5 cellular contexts compared by ENCODE assay signal in genomic region chr13:52502277-52502676, GRCh38. TPM values are rescaled to one million over a fixed set of nuclear protein-coding genes. Genes with fewer than 3 reads are reported as not detected.
DNase-seq lines count a peak whose midpoint lies in the region; ATAC-seq, FAIRE-seq and TF ChIP-seq lines count a peak whose summit lies in the region.
"Not testable (repeated sequence)": the region's sequence is repeated elsewhere in the genome, so short reads cannot be mapped to it uniquely, and the experiment has no call there.

No MANE protein-coding gene starts in this region.

- TF ChIP-seq CTCF in HEK293 (tag by site-specific recombination; IDR thresholded peaks at IDR 0.05); K562 (IDR thresholded peaks at IDR 0.05 in 2 of 3, conservative IDR thresholded peaks at IDR 0.05 in 1 of 3; ENCODE audit: insufficient read depth in 2 of 3, low read depth in 1 of 3, low read length in 3 of 3): not testable (repeated sequence)

- H3K4me2 ChIP-seq in K562 (ENCODE audit: insufficient read depth, low read length); mesendoderm (ENCODE audit: low read length): not testable (repeated sequence)

- intact Hi-C loops in K562 (cut with micrococcal nuclease) = not testable (repeated sequence)

- DNase-seq in ELF-1 (ENCODE audit: low read depth, low spot score) = peak; percentile 25
- not testable (repeated sequence) for DNase-seq in SK-N-MC (ENCODE audit: low read depth, low spot score); K562 (ENCODE audit: extremely low read depth in 1 of 4, low spot score in 3 of 4)
- peak; percentile 23 for DNase-seq in mesendoderm

- H3K36me3 ChIP-seq in HEK293 (ENCODE audit: control insufficient read depth in 2 of 2, insufficient read depth in 1 of 2, low read length in 2 of 2); SK-N-MC (ENCODE audit: insufficient read depth, low read length); K562 (ENCODE audit: control insufficient read depth, insufficient read depth, low read length); mesendoderm (ENCODE audit: control insufficient read depth, insufficient read depth, low read length): not testable (repeated sequence)

- not testable (repeated sequence) for H3K9me3 ChIP-seq in HEK293 (ENCODE audit: control insufficient read depth, insufficient read depth, low read depth, low read length); SK-N-MC (ENCODE audit: low read depth, low read length); K562 (replicated peaks; ENCODE audit: control insufficient read depth, insufficient read depth, low read depth, low read length)

- not testable (repeated sequence) for H2AK5ac ChIP-seq in mesendoderm (ENCODE audit: low read length)

- ATAC-seq in K562 = not testable (repeated sequence)

- not testable (repeated sequence) for H3K56ac ChIP-seq in mesendoderm (ENCODE audit: low read length)

- not testable (repeated sequence) for H4K5ac ChIP-seq in mesendoderm (ENCODE audit: low read length)

- H3K4me3 ChIP-seq in HEK293 (ENCODE audit: low read depth, low read length); SK-N-MC; K562; mesendoderm (ENCODE audit: low read length): not testable (repeated sequence)

- not testable (repeated sequence) for BruUV-seq in K562 (replicated peaks; lab: Mats Ljungman, UMichigan)

- H3K4ac ChIP-seq in mesendoderm (ENCODE audit: low read depth, low read length) = not testable (repeated sequence)

- not testable (repeated sequence) for TF ChIP-seq EP300 in K562 (IDR thresholded peaks at IDR 0.05; ENCODE audit: low read length)

- H2BK5ac ChIP-seq in mesendoderm (ENCODE audit: low read length) = not testable (repeated sequence)

- H2AFZ ChIP-seq in K562 (ENCODE audit: low read depth, low read length) = not testable (repeated sequence)

- not testable (repeated sequence) for TF ChIP-seq POLR2A in K562 (conservative IDR thresholded peaks at IDR 0.05)

- TF ChIP-seq RAD21 in K562 (CRISPR knock-in tag; conservative IDR thresholded peaks at IDR 0.05 in 1 of 2, IDR thresholded peaks at IDR 0.05 in 1 of 2) = not testable (repeated sequence)

- H3K79me2 ChIP-seq in K562 (ENCODE audit: control insufficient read depth, insufficient read depth, low read length); mesendoderm (ENCODE audit: control insufficient read depth, insufficient read depth, low read length): not testable (repeated sequence)

- not testable (repeated sequence) for H2BK120ac ChIP-seq in mesendoderm (ENCODE audit: low read depth, low read length)

- H3K4me1 ChIP-seq in HEK293 (ENCODE audit: control insufficient read depth, insufficient read depth, low read length); K562 (replicated peaks in 1 of 2; ENCODE audit: control insufficient read depth in 2 of 2, insufficient read depth in 2 of 2, low read length in 2 of 2); mesendoderm (ENCODE audit: control insufficient read depth, low read depth, low read length): not testable (repeated sequence)

- not testable (repeated sequence) for H3K9me1 ChIP-seq in K562 (ENCODE audit: control insufficient read depth, insufficient read depth, low read length)

- H3K18ac ChIP-seq in mesendoderm (ENCODE audit: low read length) = not testable (repeated sequence)

- H3K27ac ChIP-seq in HEK293 (ENCODE audit: extremely low read depth, low read depth, low read length); K562 (ENCODE audit: extremely low read depth, low read depth, low read length); mesendoderm (ENCODE audit: low read depth, low read length): not testable (repeated sequence)
- H3K27ac ChIP-seq in SK-N-MC = peak overlapping the region; percentile 76; the same call in 1 of the 2 replicates

- not testable (repeated sequence) for H3K79me1 ChIP-seq in mesendoderm (ENCODE audit: low read length)

- WGBS in K562 (ENCODE audit: insufficient coverage, low coverage, missing lambda C conversion rate) = 51% methylated on average over 7 of the region's 7 CpGs
- WGBS in mesendoderm (ENCODE audit: extremely low coverage, insufficient coverage, low lambda C conversion rate) = no CpG with 5 or more reads among the region's 7 CpGs

- H4K20me1 ChIP-seq in K562 (replicated peaks; ENCODE audit: control insufficient read depth, insufficient read depth, low read length) = not testable (repeated sequence)

- H3K9ac ChIP-seq in SK-N-MC (ENCODE audit: insufficient read length); K562 (ENCODE audit: insufficient read depth in 1 of 2, low read depth in 2 of 2, low read length in 2 of 2); mesendoderm (ENCODE audit: low read length): not testable (repeated sequence)

- not testable (repeated sequence) for H3K23ac ChIP-seq in mesendoderm (ENCODE audit: low read length)

- not testable (repeated sequence) for H2BK15ac ChIP-seq in mesendoderm (replicated peaks; ENCODE audit: low read depth)

- H3K27me3 ChIP-seq in K562 (ENCODE audit: control insufficient read depth in 2 of 2, insufficient read depth in 2 of 2, low read length in 2 of 2); mesendoderm (ENCODE audit: insufficient read depth, low read length, poor library complexity): not testable (repeated sequence)

- POLR2A ChIA-PET in HEK293 (lab: Yijun Ruan, JAX); K562 (lab: Yijun Ruan, JAX): not testable (repeated sequence)

- H4K8ac ChIP-seq in mesendoderm (ENCODE audit: low read depth, low read length) = not testable (repeated sequence)

- CTCF ChIA-PET in HEK293 (lab: Yijun Ruan, JAX) = not testable (repeated sequence)
- CTCF ChIA-PET in K562 (lab: Yijun Ruan, JAX; ENCODE audit: low intra/inter-chr PET ratio) = interaction anchor here (0.6 kb wide), 1 partner anchor 807 kb away, joined by 4 read pairs; no protein-coding TSS in a partner anchor

- not testable (repeated sequence) for FAIRE-seq in K562 (lab: Jason Lieb, UNC)

- in situ Hi-C loops in K562 (cut with MboI) = not testable (repeated sequence)

TF ChIP-seq in HEK293, 187 proteins besides CTCF, POLR2A, EP300 and RAD21:
- TF ChIP-seq ZNF510 (tag by site-specific recombination; IDR thresholded peaks at IDR 0.05; ENCODE audit: insufficient replicate concordance) (peak; percentile 8), ZNF626 (tag by site-specific recombination; IDR thresholded peaks at IDR 0.05) (0 out of 2 replicates have a peak, but pooled peaks have one; percentile 62), SETDB1 (IDR thresholded peaks at IDR 0.05; ENCODE audit: insufficient read length, low read length) (peak; percentile 36)
TF ChIP-seq in HEK293: peak in this region for 3; not testable (repeated sequence) for 184.

TF ChIP-seq in K562, 482 proteins besides CTCF, POLR2A, EP300 and RAD21:
- TF ChIP-seq TRIM24 (IDR thresholded peaks at IDR 0.05) (peak in 1 of 2 experiments; percentile 28; a peak in 1 of 4 replicates), CBX5 (IDR thresholded peaks at IDR 0.05; ENCODE audit: borderline replicate concordance, low read depth) (0 out of 2 replicates have a peak, but pooled peaks have one; percentile 61), TRIM28 (IDR thresholded peaks at IDR 0.05) (0 out of 2 replicates have a peak, but pooled peaks have one; percentile 25)
TF ChIP-seq in K562: peak in this region for 3; not testable (repeated sequence) for 479.

RNA-seq across cellular contexts. Expression of gene CKAP2, which starts 47.0 kb away (rescaled TPM):
- total RNA-seq in K562 (2011; cell fraction: chromatin; rRNA removed; ENCODE audit: low replicate concordance) = 11.1 and 56.9 TPM in 2 replicates
- 5.5 and 8.9 TPM in 2 replicates for total RNA-seq in K562 (2011; cell fraction: nucleolus; rRNA removed)
- 15.3 and 20.2 TPM in 2 replicates for total RNA-seq in K562 (2011; cell fraction: nucleoplasm; rRNA removed)
- total RNA-seq in K562 (2014; rRNA removed) (31.3 and 34.8 TPM in 2 replicates), K562 (2014; rRNA removed; fragmentation: Illumina TruSeq; extraction: Trizol) (45.5 and 54.6 TPM in 2 replicates), K562 (2015; rRNA removed; fragmentation: Illumina TruSeq; extraction: Trizol) (47.7 and 55.1 TPM in 2 replicates), K562 (2021) (41.4 and 45.1 TPM in 2 replicates)
- polyA plus RNA-seq in K562 (2011; rRNA removed) (17.9 and 24.2 TPM in 2 replicates), K562 (2014; fragmentation: Illumina TruSeq; extraction: Trizol) (53.5 and 63.5 TPM in 2 replicates), K562 (2014; fragmentation: Nextera tagmentation; extraction: Ambion mirVana) (10 to 100 TPM; 21.9 to 26.8 TPM), K562 (2014; rRNA removed) (24.8 and 31.5 TPM in 2 replicates)
- 4.9 and 10.3 TPM in 2 replicates for polyA plus RNA-seq in K562 (2011; cell fraction: cytosol; rRNA removed)
- 11.0 and 13.3 TPM in 2 replicates for polyA plus RNA-seq in K562 (2011; cell fraction: nucleus; rRNA removed)
- 35.6 and 40.5 TPM in 2 replicates for polyA plus RNA-seq in K562 (2012)
- polyA minus RNA-seq in K562 (2011; rRNA and poly(A)+ RNA removed) = 37.7 and 45.4 TPM in 2 replicates
- polyA minus RNA-seq in K562 (2011; cell fraction: cytosol; rRNA and poly(A)+ RNA removed) = 16.1 and 18.2 TPM in 2 replicates
- polyA minus RNA-seq in K562 (2011; cell fraction: nucleus; rRNA and poly(A)+ RNA removed) = 11.2 and 24.5 TPM in 2 replicates
- polyA plus RNA-seq in mesendoderm (2013, experiment 1 of 2) = 68.0 TPM
- polyA plus RNA-seq in mesendoderm (2013, experiment 2 of 2) = 70.1 TPM

RNA-seq across cellular contexts. Expression of gene VPS36, which starts 51.8 kb away (rescaled TPM):
- 37.8 and 110 TPM in 2 replicates for total RNA-seq in K562 (2011; cell fraction: chromatin; rRNA removed; ENCODE audit: low replicate concordance)
- total RNA-seq in K562 (2011; cell fraction: nucleolus; rRNA removed) = 16.7 and 18.0 TPM in 2 replicates
- 44.4 and 68.8 TPM in 2 replicates for total RNA-seq in K562 (2011; cell fraction: nucleoplasm; rRNA removed)
- 21.6 and 23.7 TPM in 2 replicates for total RNA-seq in K562 (2014; rRNA removed)
- total RNA-seq in K562 (2014; rRNA removed; fragmentation: Illumina TruSeq; extraction: Trizol) = 29.8 and 31.6 TPM in 2 replicates
- 29.3 and 30.6 TPM in 2 replicates for total RNA-seq in K562 (2015; rRNA removed; fragmentation: Illumina TruSeq; extraction: Trizol)
- total RNA-seq in K562 (2021) = 22.5 and 24.6 TPM in 2 replicates
- polyA plus RNA-seq in K562 (2011; rRNA removed) = 18.8 and 24.6 TPM in 2 replicates
- polyA plus RNA-seq in K562 (2011; cell fraction: cytosol; rRNA removed) = 6.4 and 12.6 TPM in 2 replicates
- polyA plus RNA-seq in K562 (2011; cell fraction: nucleus; rRNA removed) = 31.2 and 44.9 TPM in 2 replicates
- polyA plus RNA-seq in K562 (2012) = 14.7 and 22.9 TPM in 2 replicates
- polyA plus RNA-seq in K562 (2014; fragmentation: Illumina TruSeq; extraction: Trizol) = 22.5 and 28.1 TPM in 2 replicates
- 10 to 100 TPM in 1 of 2 experiments, 1 to 10 TPM in 1; 8.4 to 12.2 TPM for polyA plus RNA-seq in K562 (2014; fragmentation: Nextera tagmentation; extraction: Ambion mirVana)
- polyA plus RNA-seq in K562 (2014; rRNA removed) = 20.3 and 24.0 TPM in 2 replicates
- polyA minus RNA-seq in K562 (2011; rRNA and poly(A)+ RNA removed) = 20.3 and 24.2 TPM in 2 replicates
- 10.3 and 10.6 TPM in 2 replicates for polyA minus RNA-seq in K562 (2011; cell fraction: cytosol; rRNA and poly(A)+ RNA removed)
- 14.4 and 31.3 TPM in 2 replicates for polyA minus RNA-seq in K562 (2011; cell fraction: nucleus; rRNA and poly(A)+ RNA removed)
- 18.0 TPM for polyA plus RNA-seq in mesendoderm (2013, experiment 1 of 2)
- 19.2 TPM for polyA plus RNA-seq in mesendoderm (2013, experiment 2 of 2)
